Comparison of ENCODE assay signal across 27 cellular contexts in the genomic region with DNA sequence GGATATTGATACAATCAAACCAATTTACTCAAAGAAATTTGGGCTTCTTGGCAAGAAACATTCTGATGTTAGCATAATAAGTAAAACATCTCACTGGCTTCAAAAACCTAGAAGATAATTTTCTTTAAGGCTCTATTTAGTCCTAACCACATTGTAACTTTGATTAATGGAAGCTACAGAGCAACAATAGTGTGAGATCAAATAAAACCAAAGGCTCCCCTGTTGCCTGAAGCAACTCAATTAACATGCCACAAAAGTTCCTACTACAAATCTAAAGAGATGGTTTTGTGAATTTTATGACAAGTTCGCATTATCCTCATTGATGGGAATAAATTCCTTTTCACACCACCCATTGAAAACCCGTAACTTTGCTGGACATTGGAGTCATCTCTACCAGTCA.
"Had no signal": no experiment of that assay in that cellular context is flagged by ENCODE, and none has a peak within 500 bp of the region (broad histone marks: within the 10 kb centered on the region; RNA-seq: fewer than 3 reads in every experiment).

No MANE protein-coding gene starts in this region.

- H3K27ac ChIP-seq: adrenal gland, brain microvascular endothelial cell, hepatocyte, left ventricle myocardium inferior, neutrophil, pancreas, prostate gland, testis, transverse colon had no signal

- H3K27me3 ChIP-seq: adrenal gland, brain microvascular endothelial cell, hepatocyte, neutrophil, pancreas, testis, transverse colon had no signal

- DNase-seq: activated effector memory CD4-positive, alpha-beta T cell treated with anti-CD3 and anti-CD28 coated beads, Interleukin-2, amount 50 U/mL, for 16 hours; activated naive CD4-positive, alpha-beta T cell treated with anti-CD3 and anti-CD28 coated beads for 36 hours; activated naive CD8-positive, alpha-beta T cell treated with anti-CD3 and anti-CD28 coated beads for 36 hours; adrenal gland; aorta; brain microvascular endothelial cell; cortex of kidney; glutamatergic neuron; islet precursor cell; left ventricle myocardium inferior; nephron progenitor cell; pancreas; retina; stimulated activated CD4-positive, alpha-beta T cell treated with anti-CD3 and anti-CD28 coated beads, Interleukin-12 subunit alpha, Interleukin-12 subunit beta, amount 100 ng/mL, for 4 hours; stimulated activated CD4-positive, alpha-beta T cell treated with anti-CD3 and anti-CD28 coated beads, Interleukin-4, amount 100 ng/mL, for 1 hour; stimulated activated naive CD8-positive, alpha-beta T cell treated with anti-CD3 and anti-CD28 coated beads, Interleukin-15, Interleukin-2, amounts not matched to agents 100 U/mL and 50 U/mL, for 24 hours; T-helper 2 cell; testis; transverse colon had no signal

- H3K4me3 ChIP-seq: adrenal gland, hepatocyte, left ventricle myocardium inferior, lung, pancreas, prostate gland, skin epidermis, testis, transverse colon had no signal

- H3K4me2 ChIP-seq: hepatocyte had no signal

- ATAC-seq: esophagus mucosa; pancreas; sciatic nerve; stimulated activated naive CD8-positive, alpha-beta T cell treated with anti-CD3 and anti-CD28 coated beads, Interleukin-15, Interleukin-2, amounts not matched to agents 100 U/mL and 50 U/mL, for 24 hours; WTC11 had no signal

- H3K36me3 ChIP-seq: adrenal gland, brain microvascular endothelial cell, neutrophil, prostate gland had no signal

- H3K9me3 ChIP-seq: left ventricle myocardium inferior, neutrophil, pancreas, prostate gland, testis, transverse colon had no signal

- H2AFZ ChIP-seq: hepatocyte had no signal
